18 cellular contexts compared by ENCODE assay signal in genomic region chr10:131067690-131068089, GRCh38.
"Had no signal": no experiment of that assay in that cellular context is flagged by ENCODE, and none has a peak within 500 bp of the region (broad histone marks: within the 10 kb centered on the region; RNA-seq: fewer than 3 reads in every experiment).

No MANE protein-coding gene starts in this region.

- ATAC-seq: foreskin keratinocyte, gastroesophageal sphincter, heart left ventricle, left cardiac atrium, left lung, left ventricle myocardium superior, lower lobe of right lung, mucosa of descending colon had no signal

- H3K4me1 ChIP-seq: esophagus muscularis mucosa, foreskin keratinocyte, gastroesophageal sphincter, heart left ventricle, left lung, lower lobe of right lung had no signal

- H3K27me3 ChIP-seq: foreskin keratinocyte had no signal

- H3K36me3 ChIP-seq: esophagus muscularis mucosa, gastroesophageal sphincter, heart left ventricle, left lung, lower lobe of right lung had no signal

- H3K9me3 Mint-ChIP-seq: mesothelial cell of epicardium had no signal

- DNase-seq: dermis blood vessel endothelial cell; dorsolateral prefrontal cortex; effector CD4-positive, alpha-beta T cell; effector memory CD4-positive, alpha-beta T cell; foreskin keratinocyte; heart left ventricle; hippocampal formation; kidney; left cardiac atrium; left ventricle myocardium superior; lower lobe of right lung; mesenchymal stem cell; mucosa of descending colon had no signal

- H3K9me3 ChIP-seq: esophagus muscularis mucosa, gastroesophageal sphincter, heart left ventricle, left lung, lower lobe of right lung had no signal

- H3K27ac Mint-ChIP-seq: mesothelial cell of epicardium had no signal

- H3K4me3 ChIP-seq: coronary artery, dorsolateral prefrontal cortex, esophagus muscularis mucosa, gastroesophageal sphincter, heart left ventricle, left lung, lower lobe of right lung, mucosa of descending colon had no signal

- H3K27ac ChIP-seq: coronary artery, dorsolateral prefrontal cortex, esophagus muscularis mucosa, foreskin keratinocyte, gastroesophageal sphincter, heart left ventricle, left lung, lower lobe of right lung had no signal

- H3K4me3 Mint-ChIP-seq: mesothelial cell of epicardium had no signal

- H3K36me3 Mint-ChIP-seq: mesothelial cell of epicardium had no signal
